20 cellular contexts compared by ENCODE assay signal in genomic region chr7:105189859-105190492, GRCh38.
DNase-seq lines count a peak whose midpoint lies in the region; ATAC-seq and TF ChIP-seq lines count a peak whose summit lies in the region.
"Had no signal": no experiment of that assay in that cellular context is flagged by ENCODE, and none has a peak within 500 bp of the region (broad histone marks: within the 10 kb centered on the region; RNA-seq: fewer than 3 reads in every experiment).

No MANE protein-coding gene starts in this region.

- H2BK120ac ChIP-seq in trophoblast cell (ENCODE audit: insufficient read depth, low read length, poor library complexity) = no peak overlapping the region

- POLR2A ChIA-PET in activated naive CD8-positive, alpha-beta T cell treated with anti-CD3 and anti-CD28 coated beads, Interleukin-2, amount 10 ng/mL, durations not matched to agents 7 days and 5 days (lab: Charles Lee) = no interaction called here
- POLR2A ChIA-PET in RWPE1 (lab: Yijun Ruan, JAX; ENCODE audit: low non-redundant PET) = no interaction called here

- H4K12ac ChIP-seq in trophoblast cell (ENCODE audit: low read depth, low read length) = peak overlapping the region; percentile 8

- H3K27ac ChIP-seq in RWPE1 = peak overlapping the region; percentile 49
- no peak overlapping the region for H3K27ac ChIP-seq in trophoblast cell (ENCODE audit: low read depth, low read length)
- H3K27ac ChIP-seq: Peyer's patch had no signal

- no peak overlapping the region for H3K4me2 ChIP-seq in trophoblast cell (ENCODE audit: low read length)

- no peak overlapping the region for H3K23ac ChIP-seq in trophoblast cell (ENCODE audit: low read length)

- H4K8ac ChIP-seq in trophoblast cell (ENCODE audit: low read depth, low read length) = no peak overlapping the region

- no peak overlapping the region for H2AK5ac ChIP-seq in trophoblast cell (ENCODE audit: low read length)

- H3K79me2 ChIP-seq in trophoblast cell (ENCODE audit: control insufficient read depth, insufficient read depth, low read length, poor library complexity) = no peaks in the 10 kb centered on the region

- CTCF ChIA-PET in RWPE1 (lab: Yijun Ruan, JAX) = no interaction called here

- H3K27me3 Mint-ChIP-seq in activated naive CD8-positive, alpha-beta T cell treated with anti-CD3 and anti-CD28 coated beads, Interleukin-2, amount 10 ng/mL, durations not matched to agents 7 days and 5 days = no peaks in the 10 kb centered on the region
- H3K27me3 Mint-ChIP-seq in activated naive CD8-positive, alpha-beta T cell treated with anti-CD3 and anti-CD28 coated beads for 36 hours = no peaks in the 10 kb centered on the region
- peaks cover 1% of the 10 kb centered on the region for H3K27me3 Mint-ChIP-seq in endothelial cell (ENCODE audit: unreplicated experiment)
- H3K27me3 Mint-ChIP-seq: CD4-positive, alpha-beta memory T cell had no signal

- no peak overlapping the region for H3K4me3 Mint-ChIP-seq in activated naive CD8-positive, alpha-beta T cell treated with anti-CD3 and anti-CD28 coated beads, Interleukin-2, amount 10 ng/mL, durations not matched to agents 7 days and 5 days
- no peak overlapping the region for H3K4me3 Mint-ChIP-seq in activated naive CD8-positive, alpha-beta T cell treated with anti-CD3 and anti-CD28 coated beads for 36 hours
- H3K4me3 Mint-ChIP-seq in endothelial cell (ENCODE audit: unreplicated experiment) = peak overlapping the region; percentile 5
- H3K4me3 Mint-ChIP-seq: CD4-positive, alpha-beta memory T cell; HFFc6 had no signal

- H3K79me1 ChIP-seq in trophoblast cell (ENCODE audit: low read length) = no peaks in the 10 kb centered on the region

- H3K9me3 ChIP-seq in trophoblast cell (ENCODE audit: insufficient read depth, low read depth, low read length) = no peaks in the 10 kb centered on the region
- H3K9me3 ChIP-seq: MG63, Peyer's patch had no signal

- no peak overlapping the region for H2BK12ac ChIP-seq in trophoblast cell (ENCODE audit: low read length)

- peak overlapping the region; percentile 41 for H3K27ac Mint-ChIP-seq in activated naive CD8-positive, alpha-beta T cell treated with anti-CD3 and anti-CD28 coated beads, Interleukin-2, amount 10 ng/mL, durations not matched to agents 7 days and 5 days
- no peak overlapping the region for H3K27ac Mint-ChIP-seq in activated naive CD8-positive, alpha-beta T cell treated with anti-CD3 and anti-CD28 coated beads for 36 hours
- no peak overlapping the region for H3K27ac Mint-ChIP-seq in endothelial cell (ENCODE audit: unreplicated experiment)
- H3K27ac Mint-ChIP-seq: HFFc6 had no signal

- TF ChIP-seq CTCF in RWPE1 (conservative IDR thresholded peaks at IDR 0.05; ENCODE audit: low read depth) (no peak), endothelial cell (IDR thresholded peaks at IDR 0.05; ENCODE audit: unreplicated experiment) (no peak)

- H4K91ac ChIP-seq in trophoblast cell (ENCODE audit: low read depth, low read length) = no peak overlapping the region

- H3K4ac ChIP-seq in trophoblast cell (ENCODE audit: low read depth, low read length) = no peak overlapping the region

- no peak for DNase-seq in activated naive CD8-positive, alpha-beta T cell treated with anti-CD3 and anti-CD28 coated beads, Interleukin-2, amount 10 ng/mL, durations not matched to agents 7 days and 5 days
- no peak for DNase-seq in activated naive CD8-positive, alpha-beta T cell treated with anti-CD3 and anti-CD28 coated beads for 36 hours
- DNase-seq in RWPE1 (ENCODE audit: low spot score) = no peak
- no peak for DNase-seq in endothelial cell (ENCODE audit: low spot score)
- DNase-seq in trophoblast cell = no peak
- DNase-seq in retina = no peak
- no peak for DNase-seq in activated CD8-positive, alpha-beta memory T cell treated with anti-CD3 and anti-CD28 coated beads, Interleukin-2, amount 50 U/mL, for 4 hours
- DNase-seq: 8988T; Calu3; CD4-positive, alpha-beta memory T cell; DMS79; GOT3; HFFc6; MG63; NCI-H1092; NCI-H2081 treated with DMSO at 0.1 percent for 48 hours; NCI-H510A treated with DMSO at 0.1 percent for 48 hours; Peyer's patch; SIG-M5 had no signal

- H3K36me3 Mint-ChIP-seq in activated naive CD8-positive, alpha-beta T cell treated with anti-CD3 and anti-CD28 coated beads, Interleukin-2, amount 10 ng/mL, durations not matched to agents 7 days and 5 days = peaks cover 17% of the 10 kb centered on the region
- peaks cover 7% of the 10 kb centered on the region for H3K36me3 Mint-ChIP-seq in activated naive CD8-positive, alpha-beta T cell treated with anti-CD3 and anti-CD28 coated beads for 36 hours
- peaks cover 4% of the 10 kb centered on the region for H3K36me3 Mint-ChIP-seq in endothelial cell (ENCODE audit: low read depth, unreplicated experiment)

- no peaks in the 10 kb centered on the region for H3K4me1 Mint-ChIP-seq in activated naive CD8-positive, alpha-beta T cell treated with anti-CD3 and anti-CD28 coated beads, Interleukin-2, amount 10 ng/mL, durations not matched to agents 7 days and 5 days
- H3K4me1 Mint-ChIP-seq in activated naive CD8-positive, alpha-beta T cell treated with anti-CD3 and anti-CD28 coated beads for 36 hours = peaks cover 15% of the 10 kb centered on the region
- peaks cover 9% of the 10 kb centered on the region for H3K4me1 Mint-ChIP-seq in endothelial cell (ENCODE audit: unreplicated experiment)

- no peaks in the 10 kb centered on the region for H3K4me1 ChIP-seq in trophoblast cell (ENCODE audit: control insufficient read depth in 1 of 2, insufficient read depth in 2 of 2, low read length in 2 of 2)
- H3K4me1 ChIP-seq: Peyer's patch had no signal

- H2BK5ac ChIP-seq in trophoblast cell (ENCODE audit: low read depth, low read length, poor library complexity) = no peak overlapping the region

- no peak overlapping the region for H3K14ac ChIP-seq in trophoblast cell (ENCODE audit: low read length)

- H3K18ac ChIP-seq in trophoblast cell (ENCODE audit: low read length) = no peak overlapping the region

- no CpG with 5 or more reads among the region's 8 CpGs for WGBS in trophoblast cell (ENCODE audit: extremely low coverage, insufficient coverage, insufficient read length)

- no peaks in the 10 kb centered on the region for H3K9me3 Mint-ChIP-seq in activated naive CD8-positive, alpha-beta T cell treated with anti-CD3 and anti-CD28 coated beads, Interleukin-2, amount 10 ng/mL, durations not matched to agents 7 days and 5 days
- no peaks in the 10 kb centered on the region for H3K9me3 Mint-ChIP-seq in activated naive CD8-positive, alpha-beta T cell treated with anti-CD3 and anti-CD28 coated beads for 36 hours
- H3K9me3 Mint-ChIP-seq in endothelial cell (ENCODE audit: unreplicated experiment) = no peaks in the 10 kb centered on the region
- H3K9me3 Mint-ChIP-seq: CD4-positive, alpha-beta memory T cell; HFFc6 had no signal

- no peak overlapping the region for H2AFZ ChIP-seq in trophoblast cell (ENCODE audit: insufficient read depth, low read length, poor library complexity)

- H3K27me3 ChIP-seq in trophoblast cell (ENCODE audit: insufficient read depth, low read length) = no peaks in the 10 kb centered on the region
- H3K27me3 ChIP-seq: MG63, Peyer's patch had no signal

- no peaks in the 10 kb centered on the region for H3K36me3 ChIP-seq in trophoblast cell (ENCODE audit: control insufficient read depth in 1 of 2, insufficient read depth in 2 of 2, low read length in 2 of 2)
- H3K36me3 ChIP-seq: MG63, Peyer's patch had no signal

- no peak overlapping the region for H3K4me3 ChIP-seq in trophoblast cell (ENCODE audit: low read depth, low read length)
- H3K4me3 ChIP-seq: MG63, Peyer's patch had no signal

- no peak for ATAC-seq in activated naive CD8-positive, alpha-beta T cell treated with anti-CD3 and anti-CD28 coated beads, Interleukin-2, amount 10 ng/mL, durations not matched to agents 7 days and 5 days (ENCODE audit: low read depth)
- ATAC-seq in GM21529 (IDR thresholded peaks at IDR 0.05; ENCODE audit: unreplicated experiment) = no peak

- H3K9ac ChIP-seq in trophoblast cell (ENCODE audit: low read length) = no peak overlapping the region
